Comparison of ENCODE assay signal across 9 cellular contexts in the genomic region with DNA sequence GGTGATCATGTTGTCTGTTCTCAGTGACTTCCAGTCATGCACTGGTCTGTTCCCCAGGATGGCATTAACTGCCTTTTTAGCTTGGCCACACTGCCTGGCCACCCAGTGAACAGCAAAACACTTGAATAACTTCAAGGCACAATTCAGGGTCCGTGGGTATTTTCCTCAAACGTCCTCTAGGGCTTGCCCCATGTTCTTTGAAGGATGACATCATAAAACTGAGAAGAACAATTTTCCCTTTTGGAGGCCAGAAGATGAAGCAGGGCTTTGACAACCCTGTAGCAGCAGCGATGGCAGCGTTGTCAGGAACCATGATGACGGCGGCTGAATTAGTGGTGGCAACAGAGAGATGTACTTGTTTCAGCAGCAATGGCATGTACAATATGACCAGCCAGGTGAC.
"Had no signal": no experiment of that assay in that cellular context is flagged by ENCODE, and none has a peak within 500 bp of the region (broad histone marks: within the 10 kb centered on the region; RNA-seq: fewer than 3 reads in every experiment).

No MANE protein-coding gene starts in this region.

- H3K4me1 ChIP-seq: HAP-1 had no signal

- H3K27ac Mint-ChIP-seq: HFFc6 had no signal

- H3K9me3 ChIP-seq: HAP-1 had no signal

- H3K4me3 ChIP-seq: HAP-1, K562 had no signal

- ATAC-seq: HCT116, K562 had no signal

- DNase-seq: GOT3, H7, HFFc6, IMR-90, KG1 had no signal

- H3K4me3 Mint-ChIP-seq: HFFc6 had no signal

- H3K27ac ChIP-seq: HL-60 had no signal

- H3K36me3 ChIP-seq: HAP-1 had no signal
